ENCODE assay signal across 1 cellular context in the genomic region with DNA sequence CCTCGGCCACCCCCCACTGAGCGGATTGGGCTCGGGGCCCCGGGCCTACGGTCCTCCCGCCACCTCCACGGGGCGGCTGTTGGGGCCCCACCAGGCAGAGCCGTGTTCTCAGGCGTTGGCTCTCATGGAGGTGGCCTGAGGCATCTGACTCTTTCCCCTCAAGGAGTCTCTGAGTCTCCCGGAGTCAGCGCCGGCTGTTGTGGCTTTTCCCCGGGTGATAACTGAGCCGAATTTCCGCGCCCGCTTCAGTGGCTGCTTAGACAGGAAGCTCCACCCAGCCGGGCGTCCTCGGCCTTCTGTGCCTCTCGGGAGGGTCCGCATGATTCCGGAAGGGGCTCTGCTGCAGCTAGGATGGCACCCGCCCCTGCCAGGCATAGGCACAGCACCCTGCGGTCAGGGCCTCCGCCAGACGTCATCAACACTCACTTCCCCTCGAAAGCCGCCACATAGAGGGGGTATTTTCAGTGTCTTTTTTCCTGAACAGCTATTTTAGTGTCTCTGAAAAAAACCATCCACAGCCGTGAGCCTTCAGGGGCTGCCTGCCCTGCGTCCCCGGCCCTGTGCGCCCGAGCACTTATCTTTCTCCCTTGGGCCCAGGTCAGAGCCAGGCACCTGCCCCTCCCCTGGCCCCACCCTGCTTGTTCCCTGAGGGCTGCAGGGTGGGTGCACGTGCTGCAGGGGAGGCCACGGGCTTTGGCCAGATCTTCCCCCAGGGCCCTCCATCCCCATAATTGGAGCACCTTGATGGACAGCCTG.
TF ChIP-seq lines count a peak whose summit lies in the region.

No MANE protein-coding gene starts in this region.

TF ChIP-seq in GM23338, 12 proteins besides CTCF, POLR2A, EP300 and RAD21 (continued from another document):
- no peak for TF ChIP-seq ETS1 (IDR thresholded peaks at IDR 0.05)
- no peak for TF ChIP-seq STAT1 (IDR thresholded peaks at IDR 0.05; ENCODE audit: unreplicated experiment)
- TF ChIP-seq NANOG (IDR thresholded peaks at IDR 0.05; ENCODE audit: borderline replicate concordance), result no peak
